8 cellular contexts compared by ENCODE assay signal in the genomic region with DNA sequence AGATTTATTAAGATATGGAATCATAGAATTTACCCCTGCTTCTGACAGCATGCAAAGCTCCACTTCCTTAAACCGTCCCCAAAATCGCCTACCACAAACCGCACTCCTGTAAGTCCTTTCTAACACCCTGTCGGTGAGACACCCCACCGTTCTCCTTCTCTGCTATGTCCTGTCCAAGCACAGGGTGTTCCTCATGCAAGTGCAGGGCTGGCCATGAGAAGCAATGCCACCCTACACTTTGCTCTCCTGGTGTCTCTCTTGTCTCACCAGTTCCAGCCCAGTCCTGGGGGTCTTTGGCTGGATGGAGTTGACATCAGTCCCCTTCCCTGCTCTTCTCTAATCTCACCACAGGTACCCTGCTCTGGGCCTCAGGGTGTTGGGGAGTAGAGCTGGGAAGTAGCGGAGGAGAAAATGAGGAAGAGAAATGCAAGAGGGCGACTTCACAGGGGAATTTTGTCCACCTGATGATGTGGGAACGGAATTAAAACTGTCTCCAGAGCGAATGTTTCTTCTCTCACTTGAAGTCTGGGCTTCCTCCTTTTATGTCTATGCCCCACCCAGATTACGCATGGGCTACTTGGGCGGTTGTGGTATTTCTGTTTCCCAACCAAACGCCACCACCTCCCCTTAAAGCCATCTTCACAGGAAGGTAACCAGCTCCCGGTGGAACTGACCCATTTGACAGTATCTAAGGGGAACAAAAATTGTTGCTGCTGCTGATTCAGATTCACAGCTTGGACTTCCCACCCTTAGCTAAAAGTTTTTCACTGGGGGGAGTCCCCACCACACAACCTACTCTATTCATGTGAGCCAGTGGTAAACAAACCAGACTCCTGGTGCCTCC. TPM values are rescaled to one million over a fixed set of nuclear protein-coding genes. Genes with fewer than 3 reads are reported as not detected.
DNase-seq lines count a peak whose midpoint lies in the region; ATAC-seq and TF ChIP-seq lines count a peak whose summit lies in the region.

No MANE protein-coding gene starts in this region.

- H3K9ac ChIP-seq in MM.1S (ENCODE audit: low read length) = no peak overlapping the region

- H3K4me3 Mint-ChIP-seq in CD14-positive monocyte = peak overlapping the region; percentile 70 to 92

- peak overlapping the region; percentile 96 to 100 (median 98) for H3K27ac Mint-ChIP-seq in CD14-positive monocyte

- H3K4me3 ChIP-seq in upper lobe of right lung = no peak overlapping the region
- no peak overlapping the region for H3K4me3 ChIP-seq in MM.1S (ENCODE audit: low read length)

- H3K27ac ChIP-seq in upper lobe of right lung (no peak overlapping the region), MM.1S (ENCODE audit: low read length) (no peak overlapping the region)

- H3K9me3 ChIP-seq in upper lobe of right lung = no peaks in the 10 kb centered on the region
- no peaks in the 10 kb centered on the region for H3K9me3 ChIP-seq in MM.1S (replicated peaks; ENCODE audit: insufficient read depth, low read length)

- no peaks in the 10 kb centered on the region for H3F3A ChIP-seq in MM.1S (ENCODE audit: insufficient read depth, low read length)

- H3K36me3 Mint-ChIP-seq in CD14-positive monocyte = no peaks in the 10 kb centered on the region

- H3K36me3 ChIP-seq in upper lobe of right lung (no peaks in the 10 kb centered on the region), MM.1S (replicated peaks; ENCODE audit: insufficient read depth, low read length) (no peaks in the 10 kb centered on the region)

- H3K79me2 ChIP-seq in MM.1S (ENCODE audit: low read length) = no peaks in the 10 kb centered on the region

- peaks cover 0 to 3% (median 1%) of the 10 kb centered on the region in 3 donors for H3K27me3 Mint-ChIP-seq in CD14-positive monocyte (ENCODE audit: low read depth in 3 of 3)

- H3K4me1 ChIP-seq in upper lobe of right lung = peaks cover 3% of the 10 kb centered on the region
- no peaks in the 10 kb centered on the region for H3K4me1 ChIP-seq in MM.1S (ENCODE audit: low read length)

- DNase-seq in CD14-positive monocyte (ENCODE audit: low spot score) = peak; percentile 87
- peak; percentile 30 to 38 for DNase-seq in activated T-cell treated with anti-CD3 and anti-CD28 coated beads, Interleukin-2, amount 50 U/mL, for 48 hours
- DNase-seq in upper lobe of right lung = no peak
- no peak for DNase-seq in NCI-H187 (lab: John Stamatoyannopoulos, UW)
- no peak for DNase-seq in activated gamma-delta T cell (lab: John Stamatoyannopoulos, UW)
- no peak for DNase-seq in MM.1S

- no peak overlapping the region for H3K4me2 ChIP-seq in MM.1S (ENCODE audit: low read depth, low read length)

- peaks cover 60% of the 10 kb centered on the region for H3K4me1 Mint-ChIP-seq in CD14-positive monocyte

- peaks cover 0 to 4% (median 0%) of the 10 kb centered on the region in 7 donors for H3K9me3 Mint-ChIP-seq in CD14-positive monocyte

- TF ChIP-seq POLR2A in GM19099 (IDR thresholded peaks at IDR 0.05; ENCODE audit: extremely low read depth, insufficient read length, low read depth) = peak; percentile 38

- H2AFZ ChIP-seq in MM.1S (ENCODE audit: low read length) = no peak overlapping the region

- H3K27me3 ChIP-seq in upper lobe of right lung (no peaks in the 10 kb centered on the region), MM.1S (replicated peaks; ENCODE audit: insufficient read depth, low read length) (no peaks in the 10 kb centered on the region)

- H4K20me1 ChIP-seq in MM.1S (ENCODE audit: insufficient read depth, low read length) = no peaks in the 10 kb centered on the region

- ATAC-seq in HG03103 (IDR thresholded peaks at IDR 0.05; ENCODE audit: low read depth, unreplicated experiment) (peak; percentile 77), upper lobe of right lung (peak; percentile 84)

- no peaks in the 10 kb centered on the region for H3K9me2 ChIP-seq in MM.1S (replicated peaks; ENCODE audit: insufficient read depth, low read length)

- peak; percentile 6 for TF ChIP-seq CTCF in CD14-positive monocyte (IDR thresholded peaks at IDR 0.05)
- no peak for TF ChIP-seq CTCF in upper lobe of right lung (IDR thresholded peaks at IDR 0.05)
- no peak for TF ChIP-seq CTCF in MM.1S (IDR thresholded peaks at IDR 0.05; ENCODE audit: low read length)

- intact Hi-C loops in CD14-positive monocyte (cut with micrococcal nuclease) (loop anchor here in 1 of 2 donors (5.0 to 10.0 kb wide), 3 partner anchors 61 to 239 kb away; partner anchors contain the start of gene CD86), upper lobe of right lung (cut with DNase I) (no loop called here)

RNA-seq across cellular contexts. Expression of gene CASR, which starts 49.9 kb away (rescaled TPM):
- polyA plus RNA-seq in CD14-positive monocyte = not detected
- 0.20 TPM for total RNA-seq in upper lobe of right lung

Comparison
In these comparisons a context has a peak if more than half of its experiments do, and no peak if none do; other contexts are left out.
1. DNase-seq: peak in CD14-positive monocyte (single experiment) and activated T-cell treated with anti-CD3 and anti-CD28 coated beads, Interleukin-2, amount 50 U/mL, for 48 hours (2 of 2); none in upper lobe of right lung (single experiment), NCI-H187 (0 of 2), activated gamma-delta T cell (single experiment) and MM.1S (single experiment).